In the genomic region with DNA sequence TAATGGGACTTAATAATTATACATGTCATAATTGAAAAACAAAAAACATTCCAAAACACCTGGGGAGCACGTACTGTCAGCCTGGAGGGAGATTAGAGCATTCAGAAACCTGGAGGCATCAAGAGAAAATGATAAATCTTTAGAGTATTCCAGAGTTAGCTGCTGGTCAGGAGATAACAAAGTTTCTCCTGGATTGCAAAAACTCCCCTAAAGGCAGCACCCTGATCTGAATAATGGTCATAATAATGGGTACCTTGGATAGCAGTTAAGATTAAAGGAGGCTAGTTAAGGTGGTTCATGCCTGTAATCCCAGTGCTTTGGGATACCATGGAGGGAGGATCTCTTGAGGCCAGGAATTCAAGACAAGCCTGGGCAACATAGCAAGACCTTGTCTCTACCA, we compare ENCODE assay signal across 1 cellular context.
TF ChIP-seq lines count a peak whose summit lies in the region.

No MANE protein-coding gene starts in this region.

TF ChIP-seq in HEK293, 187 proteins besides CTCF, POLR2A, EP300 and RAD21 (continued from another document):
- TF ChIP-seq, protein P1, sequence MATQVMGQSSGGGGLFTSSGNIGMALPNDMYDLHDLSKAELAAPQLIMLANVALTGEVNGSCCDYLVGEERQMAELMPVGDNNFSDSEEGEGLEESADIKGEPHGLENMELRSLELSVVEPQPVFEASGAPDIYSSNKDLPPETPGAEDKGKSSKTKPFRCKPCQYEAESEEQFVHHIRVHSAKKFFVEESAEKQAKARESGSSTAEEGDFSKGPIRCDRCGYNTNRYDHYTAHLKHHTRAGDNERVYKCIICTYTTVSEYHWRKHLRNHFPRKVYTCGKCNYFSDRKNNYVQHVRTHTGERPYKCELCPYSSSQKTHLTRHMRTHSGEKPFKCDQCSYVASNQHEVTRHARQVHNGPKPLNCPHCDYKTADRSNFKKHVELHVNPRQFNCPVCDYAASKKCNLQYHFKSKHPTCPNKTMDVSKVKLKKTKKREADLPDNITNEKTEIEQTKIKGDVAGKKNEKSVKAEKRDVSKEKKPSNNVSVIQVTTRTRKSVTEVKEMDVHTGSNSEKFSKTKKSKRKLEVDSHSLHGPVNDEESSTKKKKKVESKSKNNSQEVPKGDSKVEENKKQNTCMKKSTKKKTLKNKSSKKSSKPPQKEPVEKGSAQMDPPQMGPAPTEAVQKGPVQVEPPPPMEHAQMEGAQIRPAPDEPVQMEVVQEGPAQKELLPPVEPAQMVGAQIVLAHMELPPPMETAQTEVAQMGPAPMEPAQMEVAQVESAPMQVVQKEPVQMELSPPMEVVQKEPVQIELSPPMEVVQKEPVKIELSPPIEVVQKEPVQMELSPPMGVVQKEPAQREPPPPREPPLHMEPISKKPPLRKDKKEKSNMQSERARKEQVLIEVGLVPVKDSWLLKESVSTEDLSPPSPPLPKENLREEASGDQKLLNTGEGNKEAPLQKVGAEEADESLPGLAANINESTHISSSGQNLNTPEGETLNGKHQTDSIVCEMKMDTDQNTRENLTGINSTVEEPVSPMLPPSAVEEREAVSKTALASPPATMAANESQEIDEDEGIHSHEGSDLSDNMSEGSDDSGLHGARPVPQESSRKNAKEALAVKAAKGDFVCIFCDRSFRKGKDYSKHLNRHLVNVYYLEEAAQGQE (tag by site-specific recombination; IDR thresholded peaks at IDR 0.05) = peak; percentile 75
TF ChIP-seq in HEK293: peak in this region for 1.
